Comparison of ENCODE assay signal across 20 cellular contexts in the genomic region with DNA sequence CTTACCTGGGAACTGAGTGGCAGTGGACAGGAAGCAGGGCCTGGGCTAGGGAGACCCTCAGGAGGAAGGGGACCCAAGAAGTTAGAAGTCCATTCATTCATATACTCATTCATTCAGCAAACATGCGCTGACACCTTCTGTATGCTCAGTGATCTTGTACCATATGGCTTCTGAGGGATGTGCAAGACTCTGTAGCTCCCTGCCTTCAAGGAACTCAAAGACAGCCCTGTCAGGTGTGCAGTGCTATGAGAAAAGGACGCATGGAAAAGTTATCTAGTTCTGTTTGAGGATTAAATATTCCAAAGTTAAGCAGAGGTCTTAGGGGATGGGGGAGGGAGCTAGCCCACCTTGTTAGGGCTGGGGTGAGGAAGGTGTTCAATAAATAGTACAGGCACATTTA.
"Had no signal": no experiment of that assay in that cellular context is flagged by ENCODE, and none has a peak within 500 bp of the region (broad histone marks: within the 10 kb centered on the region; RNA-seq: fewer than 3 reads in every experiment).

No MANE protein-coding gene starts in this region.

- H3K4me3 Mint-ChIP-seq: naive thymus-derived CD4-positive, alpha-beta T cell; nephron; stimulated activated memory B cell treated with anti-CD40 and anti-IgM and Interleukin-4, amounts not matched to agents 10 μg/mL and 1 μg/mL and 100 μg/mL, for 72 hours had no signal

- ATAC-seq: esophagus mucosa; gastrocnemius medialis; left cardiac atrium; left lung; naive thymus-derived CD4-positive, alpha-beta T cell; psoas muscle; right cardiac atrium; stimulated activated memory B cell treated with anti-CD40 and anti-IgM and Interleukin-4, amounts not matched to agents 10 μg/mL and 1 μg/mL and 100 μg/mL, for 72 hours; stimulated activated naive CD8-positive, alpha-beta T cell treated with anti-CD3 and anti-CD28 coated beads, Interleukin-15, Interleukin-2, amounts not matched to agents 100 U/mL and 50 U/mL, for 24 hours had no signal

- H3K27ac Mint-ChIP-seq: nephron; stimulated activated memory B cell treated with anti-CD40 and anti-IgM and Interleukin-4, amounts not matched to agents 10 μg/mL and 1 μg/mL and 100 μg/mL, for 72 hours had no signal

- DNase-seq: cortex of kidney; foreskin fibroblast; gastrocnemius medialis; left cardiac atrium; left lung; mesendoderm; midbrain; naive thymus-derived CD4-positive, alpha-beta T cell; nucleus accumbens; psoas muscle; right cardiac atrium; sigmoid colon; stimulated activated CD4-positive, alpha-beta T cell treated with anti-CD3 and anti-CD28 coated beads, Interleukin-4, amount 100 ng/mL, for 4 hours; stimulated activated naive CD8-positive, alpha-beta T cell treated with anti-CD3 and anti-CD28 coated beads, Interleukin-15, Interleukin-2, amounts not matched to agents 100 U/mL and 50 U/mL, for 24 hours; upper lobe of left lung had no signal

- H3K27me3 Mint-ChIP-seq: naive thymus-derived CD4-positive, alpha-beta T cell; stimulated activated memory B cell treated with anti-CD40 and anti-IgM and Interleukin-4, amounts not matched to agents 10 μg/mL and 1 μg/mL and 100 μg/mL, for 72 hours had no signal

- H3K27me3 ChIP-seq: gastrocnemius medialis, left lung, sigmoid colon, tibial nerve, upper lobe of left lung had no signal

- H3K4me3 ChIP-seq: gastrocnemius medialis, left lung, psoas muscle, sigmoid colon, thoracic aorta, tibial nerve, upper lobe of left lung had no signal

- H3K9me3 Mint-ChIP-seq: nephron; stimulated activated memory B cell treated with anti-CD40 and anti-IgM and Interleukin-4, amounts not matched to agents 10 μg/mL and 1 μg/mL and 100 μg/mL, for 72 hours had no signal
